ENCODE assay signal across 10 cellular contexts in genomic region chr10:125154529-125154928, GRCh38. TPM values are rescaled to one million over a fixed set of nuclear protein-coding genes. Genes with fewer than 3 reads are reported as not detected.
DNase-seq lines count a peak whose midpoint lies in the region; FAIRE-seq and TF ChIP-seq lines count a peak whose summit lies in the region.
"Had no signal": no experiment of that assay in that cellular context is flagged by ENCODE, and none has a peak within 500 bp of the region (broad histone marks: within the 10 kb centered on the region; RNA-seq: fewer than 3 reads in every experiment).

No MANE protein-coding gene starts in this region.

- H3K27ac Mint-ChIP-seq in mesothelial cell of epicardium, result peak overlapping the region; percentile 84

- no peaks in the 10 kb centered on the region for H3K36me3 Mint-ChIP-seq in mesothelial cell of epicardium

- 4 to 11% methylated on average over 3 to 6 of the region's 6 CpGs for WGBS in ectodermal cell, 2 experiments
- WGBS in testis, 2 donors, result 19 to 20% methylated on average over 6 of the region's 6 CpGs

- H3K4me3 ChIP-seq in LNCaP clone FGC (ENCODE audit: low read depth, low read length), result peak overlapping the region; percentile 33
- no peak overlapping the region for H3K4me3 ChIP-seq in ectodermal cell (ENCODE audit: insufficient read depth, low read depth, low read length)
- H3K4me3 ChIP-seq in testis, result peak overlapping the region in 1 of 2 donors; percentile 1
- H3K4me3 ChIP-seq: GM12878 had no signal

- in situ Hi-C loops in GM13976 (cut with MboI; ENCODE audit: low sequenced_read_pairs, unreplicated experiment), result no loop called here

- no peaks in the 10 kb centered on the region for H3K9me3 Mint-ChIP-seq in mesothelial cell of epicardium

- H3K9me3 ChIP-seq in ectodermal cell (ENCODE audit: control insufficient read depth, low read length), result no peaks in the 10 kb centered on the region
- no peaks in the 10 kb centered on the region for H3K9me3 ChIP-seq in testis

- DNase-seq in LNCaP clone FGC (ENCODE audit: low read depth), result no peak
- no peak for DNase-seq in mesothelial cell of epicardium (ENCODE audit: low spot score in 2 of 2, unreplicated experiment in 2 of 2)
- DNase-seq in testis, result no peak
- no peak for DNase-seq in NCI-H1092 (lab: John Stamatoyannopoulos, UW)
- no peak for DNase-seq in GM13976 (ENCODE audit: low spot score)
- DNase-seq in germinal center (ENCODE audit: low spot score), result no peak
- no peak for DNase-seq in GM12892 (ENCODE audit: insufficient read length)
- DNase-seq: NCI-H345 had no signal

- H3K27me3 ChIP-seq in ectodermal cell (ENCODE audit: control insufficient read depth, insufficient read depth, low read length, poor library complexity, severe bottlenecking) (no peaks in the 10 kb centered on the region), testis (no peaks in the 10 kb centered on the region)

- FAIRE-seq in GM12892 (lab: Jason Lieb, UNC), result no peak
- FAIRE-seq: GM12878 had no signal

- H3K36me3 ChIP-seq in ectodermal cell (ENCODE audit: control insufficient read depth, insufficient read depth, low read length), result peaks cover 5% of the 10 kb centered on the region
- H3K36me3 ChIP-seq in testis (ENCODE audit: low read depth, missing control alignments), result no peaks in the 10 kb centered on the region

- intact Hi-C loops in testis (cut with DNase I; ENCODE audit: low total_unique reads), result no loop called here

- TF ChIP-seq CTCF in LNCaP clone FGC (IDR thresholded peaks at IDR 0.05; ENCODE audit: control insufficient read depth, extremely low read depth, insufficient read depth), result no peak
- TF ChIP-seq CTCF in mesothelial cell of epicardium (IDR thresholded peaks at IDR 0.05; ENCODE audit: unreplicated experiment), result no peak
- TF ChIP-seq CTCF in testis (IDR thresholded peaks at IDR 0.05), result no peak
- TF ChIP-seq CTCF in GM13976 (IDR thresholded peaks at IDR 0.05; ENCODE audit: borderline replicate concordance, control extremely low read depth, extremely low read depth, insufficient read depth, missing control alignments), result no peak

- H3K27ac ChIP-seq in ectodermal cell (ENCODE audit: insufficient read depth, low read depth, low read length, poor library complexity, severe bottlenecking) (peak overlapping the region; percentile 30), testis (peak overlapping the region; percentile 86 to 99)

- TF ChIP-seq POLR2A in testis (IDR thresholded peaks at IDR 0.05), result no peak
- TF ChIP-seq POLR2A in GM12892 (IDR thresholded peaks at IDR 0.05; ENCODE audit: low read depth, low read length), result no peak

- no peak overlapping the region for H3K4me3 Mint-ChIP-seq in mesothelial cell of epicardium

- H3K4me1 ChIP-seq in ectodermal cell (ENCODE audit: control insufficient read depth, insufficient read depth, low read length) (peaks cover 66% of the 10 kb centered on the region), testis (peaks cover 70% of the 10 kb centered on the region)

- peaks cover 74% of the 10 kb centered on the region for H3K4me1 Mint-ChIP-seq in mesothelial cell of epicardium

- no peaks in the 10 kb centered on the region for H3K27me3 Mint-ChIP-seq in mesothelial cell of epicardium (ENCODE audit: low read depth)

RNA-seq across cellular contexts. Expression of gene CTBP2, which starts 5.8 kb away (rescaled TPM):
- 97.3 TPM for polyA plus RNA-seq in ectodermal cell (2013, experiment 1 of 4)
- 79.5 TPM for polyA plus RNA-seq in ectodermal cell (2013, experiment 2 of 4)
- polyA plus RNA-seq in ectodermal cell (2013, experiment 3 of 4), result 94.3 TPM
- 95.7 TPM for polyA plus RNA-seq in ectodermal cell (2013, experiment 4 of 4)
- total RNA-seq in mesothelial cell of epicardium (115 to 122 TPM (median 121 TPM) in 3 replicates), testis (10 to 100 TPM; 44.7 to 79.5 TPM)
- polyA plus RNA-seq in testis (ENCODE audit: insufficient read depth, low read depth, low replicate concordance), result 52.4 TPM
- 2.2 TPM for polyA plus RNA-seq in GM12892 (2012; ENCODE audit: missing spikeins)
